ENCODE assay signal across 20 cellular contexts in the genomic region with DNA sequence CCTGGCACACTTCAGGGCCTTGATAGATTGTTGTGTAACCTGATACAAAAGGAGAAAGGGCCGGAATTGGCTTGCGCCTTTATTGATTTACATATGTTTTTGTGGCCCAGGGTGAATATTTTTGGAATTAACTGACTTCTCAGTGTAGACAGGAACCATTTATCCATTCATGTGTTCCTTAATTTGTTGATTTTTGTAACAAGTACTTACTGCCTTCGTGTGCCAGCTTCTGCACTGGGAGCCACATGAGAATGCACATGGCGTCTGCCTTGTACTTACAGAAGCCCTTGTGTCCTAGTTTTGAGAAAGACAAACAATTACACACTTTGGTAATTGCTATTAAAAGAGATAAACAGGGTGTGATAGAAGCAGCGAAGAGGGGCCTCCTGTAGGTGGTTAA. TPM values are rescaled to one million over a fixed set of nuclear protein-coding genes. Genes with fewer than 3 reads are reported as not detected.
DNase-seq lines count a peak whose midpoint lies in the region; ATAC-seq lines count a peak whose summit lies in the region.
"Had no signal": no experiment of that assay in that cellular context is flagged by ENCODE, and none has a peak within 500 bp of the region (broad histone marks: within the 10 kb centered on the region; RNA-seq: fewer than 3 reads in every experiment).

No MANE protein-coding gene starts in this region.

- ATAC-seq in T-helper 17 cell (no peak), sciatic nerve (no peak), HG02623 (IDR thresholded peaks at IDR 0.05; ENCODE audit: unreplicated experiment) (no peak), GM18873 (IDR thresholded peaks at IDR 0.05; ENCODE audit: low FRiP score, unreplicated experiment) (no peak)
- ATAC-seq: left ventricle myocardium superior had no signal

- H3K27ac Mint-ChIP-seq in T-helper 17 cell: peak overlapping the region; percentile 29
- H3K27ac Mint-ChIP-seq: CD4-positive, CD25-positive, alpha-beta regulatory T cell had no signal

- intact Hi-C loops in sciatic nerve (cut with DNase I): no loop called here

- peaks cover 19% of the 10 kb centered on the region for H3K36me3 Mint-ChIP-seq in T-helper 17 cell (ENCODE audit: low read depth)

- peaks cover 40% of the 10 kb centered on the region for H3K4me1 Mint-ChIP-seq in T-helper 17 cell

- H3K4me3 Mint-ChIP-seq in T-helper 17 cell: no peak overlapping the region
- H3K4me3 Mint-ChIP-seq: CD4-positive, CD25-positive, alpha-beta regulatory T cell had no signal

- no peaks in the 10 kb centered on the region for H3K27me3 Mint-ChIP-seq in T-helper 17 cell
- H3K27me3 Mint-ChIP-seq: CD4-positive, CD25-positive, alpha-beta regulatory T cell had no signal

- H3K9me3 ChIP-seq in T-helper 17 cell (ENCODE audit: control insufficient read depth, low read length, poor library complexity, severe bottlenecking): no peaks in the 10 kb centered on the region

- DNase-seq in NCI-H2107 treated with DMSO at 0.1 percent for 48 hours (lab: John Stamatoyannopoulos, UW; ENCODE audit: unreplicated experiment) (peak; percentile 41), NCI-H2107 (lab: John Stamatoyannopoulos, UW) (no peak), NCI-H2029 (lab: John Stamatoyannopoulos, UW) (peak; percentile 87), T-helper 17 cell (no peak), sciatic nerve (ENCODE audit: low spot score) (peak; percentile 2), nucleus accumbens (lab: John Stamatoyannopoulos, UW) (no peak)
- DNase-seq: 8988T; activated CD4-positive, alpha-beta T cell treated with anti-CD3 and anti-CD28 coated beads, Interleukin-2, amount 50 U/mL, for 48 hours; activated naive CD4-positive, alpha-beta T cell treated with Interleukin-2 at 50 U/mL for 16 hours; brain microvascular endothelial cell; CD4-positive, CD25-positive, alpha-beta regulatory T cell; HCEC 1CT; islet precursor cell; left ventricle myocardium superior; NCI-H187 treated with DMSO at 0.1 percent for 48 hours; NCI-H82; stimulated activated naive CD4-positive, alpha-beta T cell treated with Interleukin-2 at 50 U/mL for 16 hours; T-helper 1 cell had no signal

RNA-seq across cellular contexts. Expression of gene EHMT1, which starts 26.4 kb away (rescaled TPM):
- total RNA-seq in T-helper 17 cell (100 to 1,000 TPM; 106 to 108 TPM), sciatic nerve (104 TPM)

RNA-seq across cellular contexts. Expression of gene ARRDC1, which starts 39.7 kb away (rescaled TPM):
- total RNA-seq in T-helper 17 cell (10 to 100 TPM; 54.8 to 83.8 TPM), sciatic nerve (30.6 TPM)

RNA-seq across cellular contexts. Expression of gene ZMYND19, which starts 54.9 kb away (rescaled TPM):
- 10 to 100 TPM; 12.1 to 18.2 TPM for total RNA-seq in T-helper 17 cell
- 15.6 TPM for total RNA-seq in sciatic nerve

Comparison
In these comparisons a context has a peak if more than half of its experiments do, and no peak if none do; other contexts are left out.
1. DNase-seq: peak in NCI-H2107 treated with DMSO at 0.1 percent for 48 hours (single experiment), NCI-H2029 (single experiment) and sciatic nerve (single experiment); none in NCI-H2107 (single experiment), T-helper 17 cell (0 of 3) and nucleus accumbens (0 of 56).